In genomic region chr1:53567458-53568250, GRCh38 we compare ENCODE assay signal across 18 cellular contexts.
DNase-seq lines count a peak whose midpoint lies in the region; ATAC-seq and TF ChIP-seq lines count a peak whose summit lies in the region.
"Had no signal": no experiment of that assay in that cellular context is flagged by ENCODE, and none has a peak within 500 bp of the region (broad histone marks: within the 10 kb centered on the region; RNA-seq: fewer than 3 reads in every experiment).

No MANE protein-coding gene starts in this region.

- intact Hi-C loops in activated CD4-positive, alpha-beta T cell treated with anti-CD3 and anti-CD28 coated beads for 36 hours (cut with DNase I, micrococcal nuclease) = no loop called here
- intact Hi-C loops in natural killer cell (cut with micrococcal nuclease) (no loop called here), sciatic nerve (cut with DNase I) (no loop called here), aorta (cut with DNase I) (no loop called here)

- peak; percentile 1 for DNase-seq in activated CD4-positive, alpha-beta T cell treated with anti-CD3 and anti-CD28 coated beads for 36 hours
- DNase-seq in activated CD4-positive, alpha-beta T cell treated with anti-CD3 and anti-CD28 coated beads for 4 hours = no peak
- peak; percentile 54 for DNase-seq in natural killer cell treated with Interleukin-12 subunit alpha and Interleukin-12 subunit beta and Interleukin-15 and Interleukin-18, amount 100 ng/mL, for 72 hours (ENCODE audit: low spot score)
- DNase-seq in natural killer cell = no peak
- peak; percentile 26 for DNase-seq in sciatic nerve (ENCODE audit: low spot score)
- DNase-seq in aorta = peak; percentile 12 to 32
- DNase-seq in NCI-H2029 treated with DMSO at 0.1 percent for 48 hours (lab: John Stamatoyannopoulos, UW) = no peak
- DNase-seq in kidney glomerular epithelial cell (lab: John Stamatoyannopoulos, UW) = no peak
- DNase-seq: 8988T, DMS153, GM23248, HCEC 1CT, NCI-H1105, NCI-H2081 treated with DMSO at 0.1 percent for 48 hours, NCI-H510A, NCI-H748 treated with DMSO at 0.1 percent for 48 hours, SHP77 treated with DMSO at 0.1 percent for 48 hours had no signal

- no peak overlapping the region for H3K4me3 ChIP-seq in aorta (ENCODE audit: low read length in 2 of 2)
- H3K4me3 ChIP-seq: GM23248, K562 had no signal

- no peak for TF ChIP-seq CTCF in natural killer cell (IDR thresholded peaks at IDR 0.05)

- H3K9me3 ChIP-seq in aorta (ENCODE audit: control insufficient read depth, low read length) = peaks cover 3% of the 10 kb centered on the region

- H3K36me3 ChIP-seq in aorta (ENCODE audit: control insufficient read depth in 1 of 2, insufficient read depth in 2 of 2, low read length in 1 of 2) = peaks cover 0 to 2% of the 10 kb centered on the region in 2 donors

- no peak overlapping the region for H3K27ac ChIP-seq in aorta (ENCODE audit: low read depth in 1 of 2, low read length in 2 of 2)
- H3K27ac ChIP-seq: GM23248 had no signal

- 83 to 86% methylated on average over 6 of the region's 6 CpGs for WGBS in aorta, 2 donors

- CTCF ChIA-PET in activated CD4-positive, alpha-beta T cell treated with anti-CD3 and anti-CD28 coated beads for 36 hours (lab: Charles Lee) = no interaction called here

- no peak overlapping the region for H3K4me3 Mint-ChIP-seq in activated CD4-positive, alpha-beta T cell treated with anti-CD3 and anti-CD28 coated beads for 36 hours
- no peak overlapping the region for H3K4me3 Mint-ChIP-seq in natural killer cell treated with Interleukin-12 subunit alpha and Interleukin-12 subunit beta and Interleukin-15 and Interleukin-18, amount 100 ng/mL, for 72 hours
- no peak overlapping the region for H3K4me3 Mint-ChIP-seq in natural killer cell

- no peaks in the 10 kb centered on the region for H3K4me1 ChIP-seq in aorta (ENCODE audit: control insufficient read depth in 1 of 2, insufficient read depth in 2 of 2, low read length in 2 of 2)

- peaks cover 6% of the 10 kb centered on the region for H3K9me3 Mint-ChIP-seq in activated CD4-positive, alpha-beta T cell treated with anti-CD3 and anti-CD28 coated beads for 36 hours (ENCODE audit: low read depth)
- H3K9me3 Mint-ChIP-seq in natural killer cell treated with Interleukin-12 subunit alpha and Interleukin-12 subunit beta and Interleukin-15 and Interleukin-18, amount 100 ng/mL, for 72 hours = peaks cover 4% of the 10 kb centered on the region
- H3K9me3 Mint-ChIP-seq in natural killer cell = peaks cover 3 to 5% of the 10 kb centered on the region in 2 donors

- H3K27me3 ChIP-seq in aorta (ENCODE audit: control insufficient read depth in 1 of 2, insufficient read depth in 2 of 2, low read length in 1 of 2) = no peaks in the 10 kb centered on the region

- no peak overlapping the region for H3K27ac Mint-ChIP-seq in activated CD4-positive, alpha-beta T cell treated with anti-CD3 and anti-CD28 coated beads for 36 hours
- H3K27ac Mint-ChIP-seq in natural killer cell treated with Interleukin-12 subunit alpha and Interleukin-12 subunit beta and Interleukin-15 and Interleukin-18, amount 100 ng/mL, for 72 hours = no peak overlapping the region
- no peak overlapping the region for H3K27ac Mint-ChIP-seq in natural killer cell

- H3K36me3 Mint-ChIP-seq in activated CD4-positive, alpha-beta T cell treated with anti-CD3 and anti-CD28 coated beads for 36 hours (ENCODE audit: low read depth) = no peaks in the 10 kb centered on the region
- H3K36me3 Mint-ChIP-seq in natural killer cell treated with Interleukin-12 subunit alpha and Interleukin-12 subunit beta and Interleukin-15 and Interleukin-18, amount 100 ng/mL, for 72 hours = peaks cover 5% of the 10 kb centered on the region
- peaks cover 6% of the 10 kb centered on the region for H3K36me3 Mint-ChIP-seq in natural killer cell

- H3K4me1 Mint-ChIP-seq in activated CD4-positive, alpha-beta T cell treated with anti-CD3 and anti-CD28 coated beads for 36 hours = peaks cover 8% of the 10 kb centered on the region
- H3K4me1 Mint-ChIP-seq in natural killer cell treated with Interleukin-12 subunit alpha and Interleukin-12 subunit beta and Interleukin-15 and Interleukin-18, amount 100 ng/mL, for 72 hours (ENCODE audit: low read depth in 2 of 2) = peaks cover 4 to 5% of the 10 kb centered on the region in 2 donors
- H3K4me1 Mint-ChIP-seq in natural killer cell = peaks cover 5 to 11% of the 10 kb centered on the region in 2 donors

- ATAC-seq in activated CD4-positive, alpha-beta T cell treated with anti-CD3 and anti-CD28 coated beads for 36 hours = no peak
- ATAC-seq in natural killer cell treated with Interleukin-12 subunit alpha and Interleukin-12 subunit beta and Interleukin-15 and Interleukin-18, amount 100 ng/mL, for 72 hours = no peak
- ATAC-seq in natural killer cell (no peak), sciatic nerve (no peak), aorta (ENCODE audit: low FRiP score) (no peak)
- ATAC-seq: K562 had no signal

- H3K27me3 Mint-ChIP-seq in activated CD4-positive, alpha-beta T cell treated with anti-CD3 and anti-CD28 coated beads for 36 hours = peaks cover 10% of the 10 kb centered on the region
- peaks cover 34 to 45% of the 10 kb centered on the region in 2 donors for H3K27me3 Mint-ChIP-seq in natural killer cell treated with Interleukin-12 subunit alpha and Interleukin-12 subunit beta and Interleukin-15 and Interleukin-18, amount 100 ng/mL, for 72 hours
- H3K27me3 Mint-ChIP-seq in natural killer cell (ENCODE audit: low read depth in 2 of 2) = peaks cover 27 to 68% of the 10 kb centered on the region in 2 donors

- POLR2A ChIA-PET in activated CD4-positive, alpha-beta T cell treated with anti-CD3 and anti-CD28 coated beads for 36 hours (lab: Charles Lee) = no interaction called here

Comparison
In these comparisons a context has a peak if more than half of its experiments do, and no peak if none do; other contexts are left out.
1. DNase-seq: peak in activated CD4-positive, alpha-beta T cell treated with anti-CD3 and anti-CD28 coated beads for 36 hours (single experiment), natural killer cell treated with Interleukin-12 subunit alpha and Interleukin-12 subunit beta and Interleukin-15 and Interleukin-18, amount 100 ng/mL, for 72 hours (single experiment), sciatic nerve (single experiment) and aorta (2 of 2); none in activated CD4-positive, alpha-beta T cell treated with anti-CD3 and anti-CD28 coated beads for 4 hours (0 of 2), natural killer cell (single experiment), NCI-H2029 treated with DMSO at 0.1 percent for 48 hours (single experiment) and kidney glomerular epithelial cell (single experiment).